22 cellular contexts compared by ENCODE assay signal in the genomic region with DNA sequence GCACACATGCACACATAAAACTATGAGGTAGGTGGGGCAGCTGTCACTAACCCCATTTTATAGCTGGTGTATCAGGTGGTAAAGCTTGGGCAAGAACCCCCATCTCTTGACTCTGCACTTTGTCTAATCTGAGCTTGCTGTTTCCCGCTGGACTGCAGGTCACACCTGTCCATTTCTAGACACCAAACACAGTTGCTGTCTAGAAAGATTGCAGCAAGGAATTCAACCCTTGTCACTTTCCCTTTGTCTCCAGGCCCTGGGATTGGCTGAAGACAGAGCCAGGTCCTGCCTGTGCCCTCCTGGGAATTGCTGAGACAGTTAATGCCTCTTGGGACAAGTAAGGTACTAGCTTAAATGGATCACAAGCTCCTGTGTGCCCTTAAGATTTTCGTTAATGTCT.
A peak's percentile ranks its signal among the peaks of the same experiment; 100 is the strongest.
DNase-seq lines count a peak whose midpoint lies in the region; ATAC-seq and TF ChIP-seq lines count a peak whose summit lies in the region.
"Had no signal": no experiment of that assay in that cellular context is flagged by ENCODE, and none has a peak within 500 bp of the region (broad histone marks: within the 10 kb centered on the region; RNA-seq: fewer than 3 reads in every experiment).

No MANE protein-coding gene starts in this region.

- intact Hi-C loops in vagina (cut with DNase I), result no loop called here

- no peak overlapping the region for H3K4me3 Mint-ChIP-seq in activated CD4-positive, alpha-beta T cell treated with anti-CD3 and anti-CD28 coated beads, Interleukin-2, amount 10 ng/mL, durations not matched to agents 7 days and 5 days
- no peak overlapping the region for H3K4me3 Mint-ChIP-seq in immature natural killer cell
- H3K4me3 Mint-ChIP-seq: IgD-negative memory B cell had no signal

- peaks cover 27% of the 10 kb centered on the region for H3K4me1 ChIP-seq in vagina

- POLR2A ChIA-PET in activated CD4-positive, alpha-beta T cell treated with anti-CD3 and anti-CD28 coated beads, Interleukin-2, amount 10 ng/mL, durations not matched to agents 7 days and 5 days (lab: Charles Lee), result no interaction called here

- H3K36me3 ChIP-seq in vagina, result no peaks in the 10 kb centered on the region
- H3K36me3 ChIP-seq: upper lobe of left lung had no signal

- CTCF ChIA-PET in activated CD4-positive, alpha-beta T cell treated with anti-CD3 and anti-CD28 coated beads, Interleukin-2, amount 10 ng/mL, durations not matched to agents 7 days and 5 days (lab: Charles Lee), result interaction anchor here (1.5 kb wide), 1 partner anchor 11 kb away, joined by 3 read pairs; no protein-coding TSS in a partner anchor

- no peak for TF ChIP-seq POLR2A in vagina (IDR thresholded peaks at IDR 0.05)

- no peaks in the 10 kb centered on the region for H3K27me3 ChIP-seq in vagina
- H3K27me3 ChIP-seq: dorsolateral prefrontal cortex, upper lobe of left lung had no signal

- peaks cover 2% of the 10 kb centered on the region for H3K9me3 Mint-ChIP-seq in activated CD4-positive, alpha-beta T cell treated with anti-CD3 and anti-CD28 coated beads, Interleukin-2, amount 10 ng/mL, durations not matched to agents 7 days and 5 days
- H3K9me3 Mint-ChIP-seq in immature natural killer cell, result peaks cover 0 to 6% (median 4%) of the 10 kb centered on the region in 6 donors
- H3K9me3 Mint-ChIP-seq: activated naive CD8-positive, alpha-beta T cell treated with anti-CD3 and anti-CD28 coated beads, Interleukin-2, amount 10 ng/mL, durations not matched to agents 7 days and 5 days; IgD-negative memory B cell had no signal

- H3K27ac ChIP-seq in vagina, result peak overlapping the region; percentile 5
- H3K27ac ChIP-seq: upper lobe of left lung had no signal

- no peak for TF ChIP-seq CTCF in vagina (IDR thresholded peaks at IDR 0.05)

- peak overlapping the region; percentile 3 for H3K27ac Mint-ChIP-seq in activated CD4-positive, alpha-beta T cell treated with anti-CD3 and anti-CD28 coated beads, Interleukin-2, amount 10 ng/mL, durations not matched to agents 7 days and 5 days
- peak overlapping the region in 4 of 6 donors; percentile 17 to 73 (median 36) for H3K27ac Mint-ChIP-seq in immature natural killer cell
- H3K27ac Mint-ChIP-seq: activated naive CD8-positive, alpha-beta T cell treated with anti-CD3 and anti-CD28 coated beads, Interleukin-2, amount 10 ng/mL, durations not matched to agents 7 days and 5 days; IgD-negative memory B cell had no signal

- no peak for ATAC-seq in HG02852 (IDR thresholded peaks at IDR 0.05; ENCODE audit: unreplicated experiment)
- no peak for ATAC-seq in GM21825 (IDR thresholded peaks at IDR 0.05; ENCODE audit: unreplicated experiment)

- H3K4me1 Mint-ChIP-seq in activated CD4-positive, alpha-beta T cell treated with anti-CD3 and anti-CD28 coated beads, Interleukin-2, amount 10 ng/mL, durations not matched to agents 7 days and 5 days, result peaks cover 30% of the 10 kb centered on the region
- H3K4me1 Mint-ChIP-seq in immature natural killer cell, result peaks cover 22 to 31% of the 10 kb centered on the region in 2 donors

- H3K36me3 Mint-ChIP-seq in activated CD4-positive, alpha-beta T cell treated with anti-CD3 and anti-CD28 coated beads, Interleukin-2, amount 10 ng/mL, durations not matched to agents 7 days and 5 days (ENCODE audit: low read depth), result peaks cover 3% of the 10 kb centered on the region
- H3K36me3 Mint-ChIP-seq in immature natural killer cell, result peaks cover 0 to 11% (median 0%) of the 10 kb centered on the region in 3 donors
- H3K36me3 Mint-ChIP-seq: activated naive CD8-positive, alpha-beta T cell treated with anti-CD3 and anti-CD28 coated beads, Interleukin-2, amount 10 ng/mL, durations not matched to agents 7 days and 5 days; IgD-negative memory B cell had no signal

- H3K9me3 ChIP-seq in vagina, result no peaks in the 10 kb centered on the region
- H3K9me3 ChIP-seq: upper lobe of left lung had no signal

- DNase-seq in activated CD4-positive, alpha-beta T cell treated with anti-CD3 and anti-CD28 coated beads, Interleukin-2, amount 10 ng/mL, durations not matched to agents 7 days and 5 days, result no peak
- DNase-seq in activated CD4-positive, alpha-beta T cell treated with anti-CD3 and anti-CD28 coated beads, Interleukin-2, amount 50 U/mL, for 1 hour, result no peak
- DNase-seq in NCI-H82 treated with DMSO at 0.1 percent for 48 hours (lab: John Stamatoyannopoulos, UW; ENCODE audit: unreplicated experiment), result peak; percentile 32
- no peak for DNase-seq in immature natural killer cell
- DNase-seq in vagina (ENCODE audit: extremely low spot score in 2 of 2), result no peak
- DNase-seq in T-helper 9 cell, result no peak
- DNase-seq: activated CD4-positive, alpha-beta T cell treated with anti-CD3 and anti-CD28 coated beads, Interleukin-2, amount 50 U/mL, for 48 hours; activated effector memory CD4-positive, alpha-beta T cell treated with anti-CD3 and anti-CD28 coated beads, Interleukin-2, amount 50 U/mL, for 16 hours; activated naive CD8-positive, alpha-beta T cell treated with anti-CD3 and anti-CD28 coated beads, Interleukin-2, amount 10 ng/mL, durations not matched to agents 7 days and 5 days; cerebellar nuclear complex; dorsolateral prefrontal cortex; mammary epithelial cell; NCI-H1105 treated with DMSO at 0.1 percent for 48 hours; NCI-H2029 treated with DMSO at 0.1 percent for 48 hours; NCI-H526; occipital lobe; stimulated activated CD4-positive, alpha-beta T cell treated with anti-CD3 and anti-CD28 coated beads, Interleukin-2, amount 100 ng/mL, for 24 hours; upper lobe of left lung had no signal

- H3K27me3 Mint-ChIP-seq in activated CD4-positive, alpha-beta T cell treated with anti-CD3 and anti-CD28 coated beads, Interleukin-2, amount 10 ng/mL, durations not matched to agents 7 days and 5 days, result no peaks in the 10 kb centered on the region
- peaks cover 1 to 9% (median 5%) of the 10 kb centered on the region in 3 donors for H3K27me3 Mint-ChIP-seq in immature natural killer cell (ENCODE audit: low read depth in 3 of 3)
- H3K27me3 Mint-ChIP-seq: IgD-negative memory B cell had no signal

- no peak overlapping the region for H3K4me3 ChIP-seq in vagina
- H3K4me3 ChIP-seq: dorsolateral prefrontal cortex, skin epidermis, upper lobe of left lung had no signal
